In genomic region chr13:41952749-41953148, GRCh38 we compare ENCODE assay signal across 26 cellular contexts.
"Had no signal": no experiment of that assay in that cellular context is flagged by ENCODE, and none has a peak within 500 bp of the region (broad histone marks: within the 10 kb centered on the region; RNA-seq: fewer than 3 reads in every experiment).

No MANE protein-coding gene starts in this region.

- H3K27me3 ChIP-seq: pancreas, right atrium auricular region, suprapubic skin, tibial artery had no signal

- H3K27ac ChIP-seq: epithelial cell of prostate, pancreas, right atrium auricular region, suprapubic skin, tibial artery had no signal

- H3K27me3 Mint-ChIP-seq: activated CD8-positive, alpha-beta T cell treated with anti-CD3 and anti-CD28 coated beads for 36 hours; activated naive CD4-positive, alpha-beta T cell treated with anti-CD3 and anti-CD28 coated beads, Interleukin-2, amount 10 ng/mL, durations not matched to agents 7 days and 5 days; naive thymus-derived CD4-positive, alpha-beta T cell; stimulated activated memory B cell treated with anti-CD40 and anti-IgM and Interleukin-4, amounts not matched to agents 10 μg/mL and 1 μg/mL and 100 μg/mL, for 72 hours had no signal

- H3K4me3 Mint-ChIP-seq: activated CD8-positive, alpha-beta T cell treated with anti-CD3 and anti-CD28 coated beads for 36 hours; activated naive CD4-positive, alpha-beta T cell treated with anti-CD3 and anti-CD28 coated beads, Interleukin-2, amount 10 ng/mL, durations not matched to agents 7 days and 5 days; naive thymus-derived CD4-positive, alpha-beta T cell; neural crest cell; stimulated activated memory B cell treated with anti-CD40 and anti-IgM and Interleukin-4, amounts not matched to agents 10 μg/mL and 1 μg/mL and 100 μg/mL, for 72 hours; T-helper 2 cell treated with Interferon-gamma antibody and Interleukin-4, amounts not matched to agents 5 μg/mL and 100 μg/mL, for 36 hours had no signal

- H3K27ac Mint-ChIP-seq: activated CD8-positive, alpha-beta T cell treated with anti-CD3 and anti-CD28 coated beads for 36 hours; activated naive CD4-positive, alpha-beta T cell treated with anti-CD3 and anti-CD28 coated beads, Interleukin-2, amount 10 ng/mL, durations not matched to agents 7 days and 5 days; stimulated activated memory B cell treated with anti-CD40 and anti-IgM and Interleukin-4, amounts not matched to agents 10 μg/mL and 1 μg/mL and 100 μg/mL, for 72 hours; T-helper 2 cell treated with Interferon-gamma antibody and Interleukin-4, amounts not matched to agents 5 μg/mL and 100 μg/mL, for 36 hours had no signal

- H3K4me1 ChIP-seq: right atrium auricular region, suprapubic skin, tibial artery had no signal

- H3K4me3 ChIP-seq: pancreas, right atrium auricular region, smooth muscle cell, suprapubic skin, tibial artery had no signal

- H3K36me3 ChIP-seq: pancreas, right atrium auricular region, suprapubic skin, tibial artery had no signal

- DNase-seq: activated CD4-positive, alpha-beta T cell treated with anti-CD3 and anti-CD28 coated beads, Interleukin-2, amount 50 U/mL, for 1 hour; activated CD4-positive, CD25-positive, alpha-beta regulatory T cell treated with anti-CD3 and anti-CD28 coated beads, Interleukin-2, amount 50 U/mL, for 72 hours; activated CD8-positive, alpha-beta T cell treated with anti-CD3 and anti-CD28 coated beads for 36 hours; activated effector memory CD4-positive, alpha-beta T cell treated with anti-CD3 and anti-CD28 coated beads, Interleukin-2, amount 50 U/mL, for 16 hours; activated naive CD4-positive, alpha-beta T cell treated with anti-CD3 and anti-CD28 coated beads, Interleukin-2, amount 10 ng/mL, durations not matched to agents 7 days and 5 days; activated T-cell treated with anti-CD3 and anti-CD28 coated beads, Interleukin-2, amount 50 U/mL, for 48 hours; amniotic stem cell; dermis blood vessel endothelial cell; effector CD4-positive, alpha-beta T cell; glutamatergic neuron; left colon; midbrain; naive thymus-derived CD4-positive, alpha-beta T cell; nucleus accumbens; pancreas; stimulated activated CD4-positive, alpha-beta T cell treated with anti-CD3 and anti-CD28 coated beads, Interleukin-1b, Interleukin-23, amount 100 ng/mL, for 48 hours; stimulated activated CD4-positive, alpha-beta T cell treated with anti-CD3 and anti-CD28 coated beads, Interleukin-4, amount 100 ng/mL, for 4 hours; stimulated activated CD8-positive, alpha-beta memory T cell treated with anti-CD3 and anti-CD28 coated beads, Interleukin-4, amount 100 ng/mL, for 48 hours; tibial artery had no signal

- H3K4me2 ChIP-seq: smooth muscle cell had no signal

- H3K4me1 Mint-ChIP-seq: activated naive CD4-positive, alpha-beta T cell treated with anti-CD3 and anti-CD28 coated beads, Interleukin-2, amount 10 ng/mL, durations not matched to agents 7 days and 5 days had no signal

- H3K9me3 ChIP-seq: pancreas, right atrium auricular region, suprapubic skin, tibial artery had no signal

- H3K9me3 Mint-ChIP-seq: activated CD8-positive, alpha-beta T cell treated with anti-CD3 and anti-CD28 coated beads for 36 hours; activated naive CD4-positive, alpha-beta T cell treated with anti-CD3 and anti-CD28 coated beads, Interleukin-2, amount 10 ng/mL, durations not matched to agents 7 days and 5 days; neural crest cell; stimulated activated memory B cell treated with anti-CD40 and anti-IgM and Interleukin-4, amounts not matched to agents 10 μg/mL and 1 μg/mL and 100 μg/mL, for 72 hours; T-helper 2 cell treated with Interferon-gamma antibody and Interleukin-4, amounts not matched to agents 5 μg/mL and 100 μg/mL, for 36 hours had no signal

- ATAC-seq: activated CD8-positive, alpha-beta T cell treated with anti-CD3 and anti-CD28 coated beads for 36 hours; left colon; naive thymus-derived CD4-positive, alpha-beta T cell; pancreas; stimulated activated memory B cell treated with anti-CD40 and anti-IgM and Interleukin-4, amounts not matched to agents 10 μg/mL and 1 μg/mL and 100 μg/mL, for 72 hours had no signal
